Comparison of ENCODE assay signal across 11 cellular contexts in the genomic region with DNA sequence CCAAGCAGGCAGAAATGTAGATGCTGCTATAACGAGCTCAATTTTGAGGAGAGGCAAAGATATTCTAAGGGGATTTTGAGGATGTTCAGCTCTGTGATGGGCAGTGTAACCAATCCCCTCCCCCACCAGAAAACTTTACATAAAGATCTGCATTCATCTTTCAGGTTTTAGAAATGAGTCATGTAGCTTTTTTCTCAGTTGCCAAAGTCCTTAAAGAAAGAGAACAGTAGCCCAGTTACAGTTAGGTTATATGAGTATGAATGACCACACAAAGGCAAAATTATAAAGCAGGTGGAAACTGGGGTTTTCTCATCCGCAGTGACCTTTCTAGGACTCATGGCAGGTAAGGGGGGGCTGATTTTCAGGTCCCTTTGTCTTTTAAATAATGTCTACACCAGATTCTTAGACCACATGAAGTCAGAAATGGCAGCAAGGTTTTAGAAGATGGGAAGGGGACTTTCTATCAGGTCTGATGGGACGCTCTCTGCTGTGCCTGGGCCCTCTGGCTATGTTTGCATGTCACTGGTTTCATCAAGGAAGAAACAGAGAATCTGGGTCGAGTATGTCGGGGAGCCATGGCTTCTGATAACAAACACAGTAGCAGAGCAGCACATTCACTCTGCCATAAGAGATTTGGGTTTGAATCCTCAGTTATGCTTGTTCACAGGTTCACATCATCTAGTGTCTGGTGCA.
A peak's percentile ranks its signal among the peaks of the same experiment; 100 is the strongest.
DNase-seq lines count a peak whose midpoint lies in the region; ATAC-seq, FAIRE-seq and TF ChIP-seq lines count a peak whose summit lies in the region.
"Had no signal": no experiment of that assay in that cellular context is flagged by ENCODE, and none has a peak within 500 bp of the region (broad histone marks: within the 10 kb centered on the region; RNA-seq: fewer than 3 reads in every experiment).

No MANE protein-coding gene starts in this region.

- no peak overlapping the region for H3K4me3 ChIP-seq in bronchial epithelial cell (ENCODE audit: low read depth, low read length)
- H3K4me3 ChIP-seq: A549 had no signal

- H3K4me3 Mint-ChIP-seq in activated CD4-positive, alpha-beta T cell treated with anti-CD3 and anti-CD28 coated beads for 36 hours, result peak overlapping the region; percentile 50

- H3K27ac Mint-ChIP-seq in activated CD4-positive, alpha-beta T cell treated with anti-CD3 and anti-CD28 coated beads for 36 hours, result peak overlapping the region; percentile 90
- H3K27ac Mint-ChIP-seq: progenitor cell of endocrine pancreas had no signal

- POLR2A ChIA-PET in activated CD4-positive, alpha-beta T cell treated with anti-CD3 and anti-CD28 coated beads for 36 hours (lab: Charles Lee), result no interaction called here

- peak; percentile 18 for DNase-seq in activated CD4-positive, alpha-beta T cell treated with anti-CD3 and anti-CD28 coated beads for 36 hours
- DNase-seq in activated CD4-positive, alpha-beta T cell treated with anti-CD3 and anti-CD28 coated beads, Interleukin-2, amount 50 U/mL, for 1 hour, result no peak
- peak; percentile 7 for DNase-seq in bronchial epithelial cell (ENCODE audit: low read depth)
- no peak for DNase-seq in activated CD4-positive, CD25-positive, alpha-beta regulatory T cell treated with anti-CD3 and anti-CD28 coated beads, Interleukin-2, amount 50 U/mL, for 72 hours
- no peak for DNase-seq in globus pallidus (ENCODE audit: low spot score)
- no peak for DNase-seq in amniotic stem cell (lab: John Stamatoyannopoulos, UW)
- DNase-seq: NCI-H226 had no signal

- peaks cover 49% of the 10 kb centered on the region for H3K4me1 Mint-ChIP-seq in activated CD4-positive, alpha-beta T cell treated with anti-CD3 and anti-CD28 coated beads for 36 hours

- intact Hi-C loops in activated CD4-positive, alpha-beta T cell treated with anti-CD3 and anti-CD28 coated beads for 36 hours (cut with DNase I, micrococcal nuclease), result loop anchor here (2.0 to 10.0 kb wide), 9 partner anchors 91 to 1279 kb away; no protein-coding TSS in a partner anchor

- no peaks in the 10 kb centered on the region for H3K36me3 ChIP-seq in bronchial epithelial cell (ENCODE audit: control insufficient read depth, insufficient read depth, low read length)

- CTCF ChIA-PET in activated CD4-positive, alpha-beta T cell treated with anti-CD3 and anti-CD28 coated beads for 36 hours (lab: Charles Lee), result interaction anchor here (0.6 to 2.5 kb wide), 5 partner anchors 10 to 1329 kb away, joined by 3 to 11 read pairs (median 4); no protein-coding TSS in a partner anchor

- no peak for TF ChIP-seq CTCF in bronchial epithelial cell (IDR thresholded peaks at IDR 0.05; ENCODE audit: insufficient read depth, low read length, severe bottlenecking)

- no peaks in the 10 kb centered on the region for H3K27me3 Mint-ChIP-seq in activated CD4-positive, alpha-beta T cell treated with anti-CD3 and anti-CD28 coated beads for 36 hours
- H3K27me3 Mint-ChIP-seq: progenitor cell of endocrine pancreas had no signal

- H3K36me3 Mint-ChIP-seq in activated CD4-positive, alpha-beta T cell treated with anti-CD3 and anti-CD28 coated beads for 36 hours (ENCODE audit: low read depth), result no peaks in the 10 kb centered on the region

- H3K9me3 Mint-ChIP-seq in activated CD4-positive, alpha-beta T cell treated with anti-CD3 and anti-CD28 coated beads for 36 hours (ENCODE audit: low read depth), result no peaks in the 10 kb centered on the region

- peak; percentile 10 for ATAC-seq in activated CD4-positive, alpha-beta T cell treated with anti-CD3 and anti-CD28 coated beads for 36 hours
- peak; percentile 60 for ATAC-seq in GM21390 (IDR thresholded peaks at IDR 0.05; ENCODE audit: unreplicated experiment)
- ATAC-seq in HG03135 (IDR thresholded peaks at IDR 0.05; ENCODE audit: unreplicated experiment), result peak; percentile 59
- ATAC-seq: A549 had no signal

- FAIRE-seq in bronchial epithelial cell (lab: Jason Lieb, UNC), result no peak
- FAIRE-seq: A549 had no signal

- H3K27me3 ChIP-seq in bronchial epithelial cell (ENCODE audit: control insufficient read depth, insufficient read depth, low read length), result no peaks in the 10 kb centered on the region

Comparison
In these comparisons a context has a peak if more than half of its experiments do, and no peak if none do; other contexts are left out.
1. DNase-seq: peak in activated CD4-positive, alpha-beta T cell treated with anti-CD3 and anti-CD28 coated beads for 36 hours (single experiment) and bronchial epithelial cell (single experiment); none in activated CD4-positive, alpha-beta T cell treated with anti-CD3 and anti-CD28 coated beads, Interleukin-2, amount 50 U/mL, for 1 hour (single experiment), activated CD4-positive, CD25-positive, alpha-beta regulatory T cell treated with anti-CD3 and anti-CD28 coated beads, Interleukin-2, amount 50 U/mL, for 72 hours (single experiment), globus pallidus (single experiment) and amniotic stem cell (single experiment).
2. ATAC-seq: peak in every context shown above with its lines; median percentile 60 in GM21390; 59 in HG03135; 10 in activated CD4-positive, alpha-beta T cell treated with anti-CD3 and anti-CD28 coated beads for 36 hours.